8 cellular contexts compared by ENCODE assay signal in the genomic region with DNA sequence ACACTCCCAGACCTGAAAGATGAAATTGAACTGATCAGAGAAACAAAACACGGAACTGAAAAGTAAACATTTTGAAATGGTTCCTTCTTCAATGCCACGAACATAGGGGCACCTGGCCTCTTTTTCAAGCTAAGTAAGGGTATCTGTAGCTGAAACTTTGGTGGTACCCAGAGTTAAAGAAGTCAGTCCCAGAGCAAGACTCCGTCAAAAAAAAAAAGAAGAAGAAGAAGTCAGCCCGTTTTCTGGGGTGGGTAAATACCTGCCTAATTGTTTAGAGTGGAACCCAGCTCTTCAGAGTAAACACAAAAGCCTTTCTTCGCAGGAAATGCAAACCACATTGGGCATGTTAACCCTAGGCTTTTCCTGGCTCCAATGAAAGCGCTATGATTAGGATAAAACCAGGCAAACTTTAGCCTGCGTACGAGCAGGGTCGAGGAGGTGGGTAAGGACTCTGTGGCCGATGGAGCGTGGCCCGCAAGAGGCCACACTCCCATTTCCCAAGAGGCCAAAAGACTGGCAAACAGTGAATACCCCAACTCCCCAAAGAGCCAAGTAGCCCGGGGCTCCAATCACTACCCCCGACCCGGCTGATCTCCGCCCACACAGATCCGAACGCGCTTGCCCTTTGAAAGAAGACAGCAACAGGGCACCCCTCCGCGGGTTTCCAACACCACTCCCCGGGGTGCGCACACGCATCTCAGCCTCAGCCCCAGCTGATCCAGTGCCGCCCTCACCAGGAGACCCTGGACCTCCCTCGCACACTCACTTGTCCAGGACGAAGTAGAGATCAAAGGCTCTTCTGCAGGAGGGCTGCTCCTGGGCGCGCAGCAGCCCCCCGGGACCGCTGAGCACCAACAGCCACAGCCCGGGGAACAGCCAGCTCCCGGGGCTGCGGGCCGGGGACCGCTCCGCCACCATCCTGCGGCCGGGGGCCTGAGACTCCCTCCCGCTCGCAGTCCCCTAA. TPM values are rescaled to one million over a fixed set of nuclear protein-coding genes. Genes with fewer than 3 reads are reported as not detected.
DNase-seq lines count a peak whose midpoint lies in the region; ATAC-seq and TF ChIP-seq lines count a peak whose summit lies in the region.

No MANE protein-coding gene starts in this region.

- no peaks in the 10 kb centered on the region for H3K9me3 ChIP-seq in lung (ENCODE audit: control insufficient read depth in 2 of 2, insufficient read depth in 1 of 2, low read length in 1 of 2)

- ATAC-seq in lung (ENCODE audit: insufficient read depth, low FRiP score) = peak; percentile 32

- H3K36me3 ChIP-seq in lung (ENCODE audit: control insufficient read depth in 2 of 2, insufficient read depth in 2 of 2, low read length in 2 of 2) = peaks cover 0 to 3% of the 10 kb centered on the region in 2 donors

- TF ChIP-seq CTCF in GM12865 (IDR thresholded peaks at IDR 0.05; ENCODE audit: insufficient read depth, low read depth, low read length, missing control alignments) (no peak), dorsolateral prefrontal cortex (IDR thresholded peaks at IDR 0.05 in 54 of 56, conservative IDR thresholded peaks at IDR 0.05 in 2 of 56; ENCODE audit: low read depth in 1 of 56, partially characterized antibody in 56 of 56) (no peak), lung (IDR thresholded peaks at IDR 0.05; ENCODE audit: control extremely low read depth, extremely low read depth) (no peak)

- 1% methylated on average over 40 to 41 of the region's 41 CpGs for WGBS in lung, 2 donors

- intact Hi-C loops in dorsolateral prefrontal cortex (cut with DNase I) = no loop called here

- H3K4me1 ChIP-seq in lung (ENCODE audit: control insufficient read depth in 2 of 2, insufficient read depth in 2 of 2, low read length in 2 of 2) = peaks cover 0 to 16% of the 10 kb centered on the region in 2 donors

- DNase-seq in GM12865 (ENCODE audit: low read depth) (peak; percentile 61), HCEC 1CT (peak; percentile 3), NAMALWA (ENCODE audit: low spot score) (peak; percentile 16), dorsolateral prefrontal cortex (peak in 4 of 10 donors; percentile 14 to 48 (median 38)), lung (ENCODE audit: low spot score) (peak; percentile 36), GM19240 (ENCODE audit: insufficient read length, low spot score) (no peak)
- DNase-seq in activated CD4-positive, alpha-beta T cell treated with anti-CD3 and anti-CD28 coated beads for 24 hours (ENCODE audit: low read depth in 2 of 2) = peak; percentile 36 to 37
- DNase-seq in stimulated activated CD8-positive, alpha-beta memory T cell treated with anti-CD3 and anti-CD28 coated beads, Interleukin-7, amount 100 ng/mL, for 4 hours (ENCODE audit: low read depth in 2 of 2) = peak; percentile 43 to 49

- H3K27me3 ChIP-seq in dorsolateral prefrontal cortex (peaks cover 0 to 6% (median 0%) of the 10 kb centered on the region in 45 donors), lung (ENCODE audit: control insufficient read depth, insufficient read depth) (no peaks in the 10 kb centered on the region)

- H3K27ac ChIP-seq in dorsolateral prefrontal cortex (peak overlapping the region in 43 of 59 donors; percentile 3 to 85 (median 66)), lung (ENCODE audit: low read depth in 1 of 2, low read length in 1 of 2) (peak overlapping the region; percentile 84 to 95)

- H3K4me3 ChIP-seq in GM12865 (ENCODE audit: low read depth, low read length) = peak overlapping the region; percentile 82
- peak overlapping the region; percentile 43 to 92 (median 79) for H3K4me3 ChIP-seq in dorsolateral prefrontal cortex
- H3K4me3 ChIP-seq in lung = peak overlapping the region; percentile 69

RNA-seq across cellular contexts. Expression of gene ANTXR2, which starts 1.1 kb away (rescaled TPM):
- 10 to 100 TPM in 23 of 120 experiments, 1 to 10 TPM in 97; 3.0 to 17.1 (median 7.2) TPM for total RNA-seq in dorsolateral prefrontal cortex
- total RNA-seq in lung = 10 to 100 TPM; 39.8 to 47.2 TPM
- polyA plus RNA-seq in lung = 10 to 100 TPM in 1 of 2 donors, 1 to 10 TPM in 1; 4.8 to 17.4 TPM
